ENCODE assay signal across 14 cellular contexts in genomic region chr19:38821230-38821825, GRCh38. TPM values are rescaled to one million over a fixed set of nuclear protein-coding genes. Genes with fewer than 3 reads are reported as not detected.
DNase-seq lines count a peak whose midpoint lies in the region; ATAC-seq, FAIRE-seq and TF ChIP-seq lines count a peak whose summit lies in the region.
"Not testable (repeated sequence)": the region's sequence is repeated elsewhere in the genome, so short reads cannot be mapped to it uniquely, and the experiment has no call there.
"Had no signal": no experiment of that assay in that cellular context is flagged by ENCODE, and none has a peak within 500 bp of the region (broad histone marks: within the 10 kb centered on the region; RNA-seq: fewer than 3 reads in every experiment).

No MANE protein-coding gene starts in this region.

- DNase-seq in D341Med (ENCODE audit: low spot score) = peak; percentile 8
- DNase-seq in Peyer's patch; K562 (ENCODE audit: extremely low read depth in 1 of 4, low spot score in 3 of 4); trophoblast cell; stimulated activated effector memory CD8-positive, alpha-beta T cell treated with anti-CD3 and anti-CD28 coated beads, Interleukin-12 subunit alpha, Interleukin-12 subunit beta, amount 100 ng/mL, for 72 hours (ENCODE audit: low spot score in 2 of 2): not testable (repeated sequence)
- DNase-seq in kidney = peak; percentile 68

- BruUV-seq in K562 (replicated peaks; lab: Mats Ljungman, UMichigan) = not testable (repeated sequence)

- not testable (repeated sequence) for TF ChIP-seq EP300 in K562 (IDR thresholded peaks at IDR 0.05; ENCODE audit: low read length)

- not testable (repeated sequence) for H3K9me3 Mint-ChIP-seq in stimulated activated effector memory CD8-positive, alpha-beta T cell treated with anti-CD3 and anti-CD28 coated beads, Interleukin-12 subunit alpha, Interleukin-12 subunit beta, amount 100 ng/mL, for 72 hours

- not testable (repeated sequence) for H2BK120ac ChIP-seq in trophoblast cell (ENCODE audit: insufficient read depth, low read length, poor library complexity)

- not testable (repeated sequence) for H4K8ac ChIP-seq in trophoblast cell (ENCODE audit: low read depth, low read length)

- H2AFZ ChIP-seq in K562 (ENCODE audit: low read depth, low read length); trophoblast cell (ENCODE audit: insufficient read depth, low read length, poor library complexity): not testable (repeated sequence)

- not testable (repeated sequence) for H3K9me3 ChIP-seq in Peyer's patch; K562 (replicated peaks; ENCODE audit: control insufficient read depth, insufficient read depth, low read depth, low read length); kidney (ENCODE audit: control insufficient read depth in 1 of 2, low read length in 2 of 2); trophoblast cell (ENCODE audit: insufficient read depth, low read depth, low read length)

- POLR2A ChIA-PET in K562 (lab: Yijun Ruan, JAX) = interaction anchor here (0.6 to 1.5 kb wide), 4 partner anchors 11 to 185 kb away, joined by 3 to 6 read pairs (median 4); partner anchors contain the start of gene ECH1

- peak overlapping the region; percentile 86 for H3K27ac Mint-ChIP-seq in stimulated activated effector memory CD8-positive, alpha-beta T cell treated with anti-CD3 and anti-CD28 coated beads, Interleukin-12 subunit alpha, Interleukin-12 subunit beta, amount 100 ng/mL, for 72 hours

- H3K23ac ChIP-seq in trophoblast cell (ENCODE audit: low read length) = not testable (repeated sequence)

- peak overlapping the region; percentile 39 for H4K91ac ChIP-seq in trophoblast cell (ENCODE audit: low read depth, low read length)

- not testable (repeated sequence) for H3K4ac ChIP-seq in trophoblast cell (ENCODE audit: low read depth, low read length)

- H4K20me1 ChIP-seq in K562 (replicated peaks; ENCODE audit: control insufficient read depth, insufficient read depth, low read length) = not testable (repeated sequence)

- in situ Hi-C loops in K562 (cut with MboI) = not testable (repeated sequence)

- H3K4me3 Mint-ChIP-seq in stimulated activated effector memory CD8-positive, alpha-beta T cell treated with anti-CD3 and anti-CD28 coated beads, Interleukin-12 subunit alpha, Interleukin-12 subunit beta, amount 100 ng/mL, for 72 hours = not testable (repeated sequence)

- H3K18ac ChIP-seq in trophoblast cell (ENCODE audit: low read length) = peak overlapping the region; percentile 75

- not testable (repeated sequence) for H3K27me3 ChIP-seq in Peyer's patch; K562 (ENCODE audit: control insufficient read depth in 2 of 2, insufficient read depth in 2 of 2, low read length in 2 of 2); trophoblast cell (ENCODE audit: insufficient read depth, low read length)

- H2AK5ac ChIP-seq in trophoblast cell (ENCODE audit: low read length) = peak overlapping the region; percentile 5

- H3K4me1 ChIP-seq in Peyer's patch (peaks cover 0 to 44% (median 0%) of the 10 kb centered on the region in 4 donors), K562 (replicated peaks in 1 of 2; ENCODE audit: control insufficient read depth in 2 of 2, insufficient read depth in 2 of 2, low read length in 2 of 2) (peaks cover 20 to 40% of the 10 kb centered on the region in 2 experiments), trophoblast cell (ENCODE audit: control insufficient read depth in 1 of 2, insufficient read depth in 2 of 2, low read length in 2 of 2) (peaks cover 23 to 28% of the 10 kb centered on the region in 2 experiments)
- not testable (repeated sequence) for H3K4me1 ChIP-seq in kidney (ENCODE audit: control insufficient read depth in 1 of 2, insufficient read depth in 1 of 2, low read depth in 1 of 2, low read length in 2 of 2)

- H3K4me2 ChIP-seq in K562 (ENCODE audit: insufficient read depth, low read length); trophoblast cell (ENCODE audit: low read length): not testable (repeated sequence)

- intact Hi-C loops in K562 (cut with micrococcal nuclease) = not testable (repeated sequence)
- intact Hi-C loops in kidney (cut with DNase I) = loop anchor here (10.0 kb wide), 1 partner anchor 47 kb away; the partner anchor contains the start of gene LGALS7

- TF ChIP-seq RAD21 in K562 (CRISPR knock-in tag; conservative IDR thresholded peaks at IDR 0.05 in 1 of 2, IDR thresholded peaks at IDR 0.05 in 1 of 2) = not testable (repeated sequence)

- not testable (repeated sequence) for FAIRE-seq in K562 (lab: Jason Lieb, UNC); kidney (lab: Jason Lieb, UNC)

- H4K12ac ChIP-seq in trophoblast cell (ENCODE audit: low read depth, low read length) = not testable (repeated sequence)

- H3K79me2 ChIP-seq in K562 (ENCODE audit: control insufficient read depth, insufficient read depth, low read length); trophoblast cell (ENCODE audit: control insufficient read depth, insufficient read depth, low read length, poor library complexity): not testable (repeated sequence)

- TF ChIP-seq POLR2A in Peyer's patch (IDR thresholded peaks at IDR 0.05); K562 (conservative IDR thresholded peaks at IDR 0.05): not testable (repeated sequence)

- H3K4me1 Mint-ChIP-seq in stimulated activated effector memory CD8-positive, alpha-beta T cell treated with anti-CD3 and anti-CD28 coated beads, Interleukin-12 subunit alpha, Interleukin-12 subunit beta, amount 100 ng/mL, for 72 hours = peaks cover 16% of the 10 kb centered on the region

- H3K4me3 ChIP-seq in Peyer's patch = peak overlapping the region in 2 of 4 donors; percentile 45 to 54
- not testable (repeated sequence) for H3K4me3 ChIP-seq in K562; kidney (ENCODE audit: low read length in 2 of 2); trophoblast cell (ENCODE audit: low read depth, low read length)

- not testable (repeated sequence) for TF ChIP-seq CTCF in Peyer's patch (IDR thresholded peaks at IDR 0.05); K562 (IDR thresholded peaks at IDR 0.05 in 2 of 3, conservative IDR thresholded peaks at IDR 0.05 in 1 of 3; ENCODE audit: insufficient read depth in 2 of 3, low read depth in 1 of 3, low read length in 3 of 3); kidney (IDR thresholded peaks at IDR 0.05; ENCODE audit: borderline replicate concordance, extremely low read depth, insufficient read depth)

- H3K36me3 ChIP-seq in Peyer's patch = peaks cover 0 to 56% (median 8%) of the 10 kb centered on the region in 3 donors
- H3K36me3 ChIP-seq in K562 (ENCODE audit: control insufficient read depth, insufficient read depth, low read length) = peaks cover 12% of the 10 kb centered on the region; the same call in 2 of the 3 replicates
- peaks cover 9 to 14% of the 10 kb centered on the region in 2 donors for H3K36me3 ChIP-seq in kidney (ENCODE audit: control insufficient read depth in 1 of 2, insufficient read depth in 2 of 2, low read length in 2 of 2)
- peaks cover 21 to 35% of the 10 kb centered on the region in 2 experiments for H3K36me3 ChIP-seq in trophoblast cell (ENCODE audit: control insufficient read depth in 1 of 2, insufficient read depth in 2 of 2, low read length in 2 of 2)

- not testable (repeated sequence) for H3K9me1 ChIP-seq in K562 (ENCODE audit: control insufficient read depth, insufficient read depth, low read length)

- H2BK12ac ChIP-seq in trophoblast cell (ENCODE audit: low read length) = not testable (repeated sequence)

- H3K27ac ChIP-seq in Peyer's patch = peak overlapping the region in 3 of 4 donors; percentile 71 to 96 (median 89)
- H3K27ac ChIP-seq in K562 (ENCODE audit: extremely low read depth, low read depth, low read length); kidney (ENCODE audit: low read depth in 2 of 2, low read length in 2 of 2); trophoblast cell (ENCODE audit: low read depth, low read length): not testable (repeated sequence)

- H3K9ac ChIP-seq in K562 (ENCODE audit: insufficient read depth in 1 of 2, low read depth in 2 of 2, low read length in 2 of 2); kidney (ENCODE audit: low read length in 2 of 2); trophoblast cell (ENCODE audit: low read length): not testable (repeated sequence)

- peaks cover 68% of the 10 kb centered on the region for H3K36me3 Mint-ChIP-seq in stimulated activated effector memory CD8-positive, alpha-beta T cell treated with anti-CD3 and anti-CD28 coated beads, Interleukin-12 subunit alpha, Interleukin-12 subunit beta, amount 100 ng/mL, for 72 hours

- ATAC-seq in K562; stimulated activated effector memory CD8-positive, alpha-beta T cell treated with anti-CD3 and anti-CD28 coated beads, Interleukin-12 subunit alpha, Interleukin-12 subunit beta, amount 100 ng/mL, for 72 hours: not testable (repeated sequence)

- H2BK5ac ChIP-seq in trophoblast cell (ENCODE audit: low read depth, low read length, poor library complexity) = not testable (repeated sequence)

- CTCF ChIA-PET in K562 (lab: Yijun Ruan, JAX; ENCODE audit: low intra/inter-chr PET ratio) = not testable (repeated sequence)

- H3K14ac ChIP-seq in trophoblast cell (ENCODE audit: low read length) = not testable (repeated sequence)

- WGBS in K562 (ENCODE audit: insufficient coverage, low coverage, missing lambda C conversion rate) = 100% methylated on average over 4 of the region's 29 CpGs
- no CpG with 5 or more reads among the region's 29 CpGs for WGBS in trophoblast cell (ENCODE audit: extremely low coverage, insufficient coverage, insufficient read length)

- peaks cover 12% of the 10 kb centered on the region for H3K79me1 ChIP-seq in trophoblast cell (ENCODE audit: low read length)

RNA-seq across cellular contexts. Expression of gene LGALS4, which starts 8.6 kb away (rescaled TPM):
- total RNA-seq in Peyer's patch = 1,000 to 10,000 TPM; 1,215 to 4,170 (median 2,579) TPM
- total RNA-seq in K562 (2011; cell fraction: chromatin; rRNA removed; ENCODE audit: low replicate concordance) = 0.95 and 3.4 TPM in 2 replicates
- total RNA-seq in K562 (2011; cell fraction: nucleolus; rRNA removed) = 2.1 and 2.7 TPM in 2 replicates
- 0.61 and 0.95 TPM in 2 replicates for total RNA-seq in K562 (2011; cell fraction: nucleoplasm; rRNA removed)
- total RNA-seq in K562 (2014; rRNA removed) = not detected in 2 replicates
- total RNA-seq in K562 (2014; rRNA removed; fragmentation: Illumina TruSeq; extraction: Trizol) = not detected in 2 replicates
- 0.18 TPM in 1 of 2 replicates, not detected in the other for total RNA-seq in K562 (2015; rRNA removed; fragmentation: Illumina TruSeq; extraction: Trizol)
- 1.1 and 1.8 TPM in 2 replicates for total RNA-seq in K562 (2021)
- 0.31 and 0.38 TPM in 2 replicates for polyA plus RNA-seq in K562 (2011; rRNA removed)
- polyA plus RNA-seq in K562 (2011; cell fraction: cytosol; rRNA removed) = 0.25 and 0.96 TPM in 2 replicates
- 3.1 and 3.7 TPM in 2 replicates for polyA plus RNA-seq in K562 (2011; cell fraction: nucleus; rRNA removed)
- 0.58 and 0.64 TPM in 2 replicates for polyA plus RNA-seq in K562 (2012)
- 0.17 and 0.36 TPM in 2 replicates for polyA plus RNA-seq in K562 (2014; fragmentation: Illumina TruSeq; extraction: Trizol)
- under 1 TPM in 1 of 2 experiments, not detected in 1; 0.08 TPM for polyA plus RNA-seq in K562 (2014; fragmentation: Nextera tagmentation; extraction: Ambion mirVana)
- 0.29 TPM in 1 of 2 replicates, not detected in the other for polyA plus RNA-seq in K562 (2014; rRNA removed)
- 0.14 TPM in 1 of 2 replicates, not detected in the other for polyA minus RNA-seq in K562 (2011; rRNA and poly(A)+ RNA removed)
- not detected in 2 replicates for polyA minus RNA-seq in K562 (2011; cell fraction: cytosol; rRNA and poly(A)+ RNA removed)
- polyA minus RNA-seq in K562 (2011; cell fraction: nucleus; rRNA and poly(A)+ RNA removed) = 0.67 TPM in 1 of 2 replicates, not detected in the other
- total RNA-seq in kidney = 12.2 TPM
- 1.2 TPM for polyA plus RNA-seq in kidney (ENCODE audit: insufficient read depth, low read depth, low replicate concordance)
- polyA plus RNA-seq in trophoblast cell (2013) = 0.10 and 0.19 TPM in 2 replicates
- total RNA-seq: Daoy, GM23248, IMR-90 had no signal

RNA-seq across cellular contexts. Expression of gene ECH1, which starts 10.3 kb away (rescaled TPM):
- total RNA-seq in Peyer's patch (100 to 1,000 TPM; 138 to 276 (median 156) TPM), K562 (2014; rRNA removed) (67.3 and 69.6 TPM in 2 replicates), K562 (2014; rRNA removed; fragmentation: Illumina TruSeq; extraction: Trizol) (40.1 and 58.0 TPM in 2 replicates), K562 (2015; rRNA removed; fragmentation: Illumina TruSeq; extraction: Trizol) (84.9 and 98.2 TPM in 2 replicates), K562 (2021) (89.2 and 91.7 TPM in 2 replicates), kidney (167 TPM)
- total RNA-seq in K562 (2011; cell fraction: chromatin; rRNA removed; ENCODE audit: low replicate concordance) = 23.7 and 41.8 TPM in 2 replicates
- total RNA-seq in K562 (2011; cell fraction: nucleolus; rRNA removed) = 32.6 and 33.9 TPM in 2 replicates
- 34.1 and 35.9 TPM in 2 replicates for total RNA-seq in K562 (2011; cell fraction: nucleoplasm; rRNA removed)
- polyA plus RNA-seq in K562 (2011; rRNA removed) (67.3 and 115 TPM in 2 replicates), K562 (2014; fragmentation: Illumina TruSeq; extraction: Trizol) (133 TPM in 2 replicates), K562 (2014; fragmentation: Nextera tagmentation; extraction: Ambion mirVana) (10 to 100 TPM; 47.5 to 99.9 TPM), K562 (2014; rRNA removed) (55.2 and 118 TPM in 2 replicates), kidney (ENCODE audit: insufficient read depth, low read depth, low replicate concordance) (534 TPM)
- 133 and 134 TPM in 2 replicates for polyA plus RNA-seq in K562 (2011; cell fraction: cytosol; rRNA removed)
- 175 and 195 TPM in 2 replicates for polyA plus RNA-seq in K562 (2011; cell fraction: nucleus; rRNA removed)
- 242 and 243 TPM in 2 replicates for polyA plus RNA-seq in K562 (2012)
- polyA minus RNA-seq in K562 (2011; rRNA and poly(A)+ RNA removed) = 53.8 and 60.0 TPM in 2 replicates
- 38.6 and 49.9 TPM in 2 replicates for polyA minus RNA-seq in K562 (2011; cell fraction: cytosol; rRNA and poly(A)+ RNA removed)
- 19.5 and 24.9 TPM in 2 replicates for polyA minus RNA-seq in K562 (2011; cell fraction: nucleus; rRNA and poly(A)+ RNA removed)
- polyA plus RNA-seq in trophoblast cell (2013) = 186 and 200 TPM in 2 replicates

RNA-seq across cellular contexts. Expression of gene HNRNPL, which starts 28.5 kb away (rescaled TPM):
- total RNA-seq in Peyer's patch = 100 to 1,000 TPM; 149 to 229 (median 186) TPM
- 270 and 391 TPM in 2 replicates for total RNA-seq in K562 (2011; cell fraction: chromatin; rRNA removed; ENCODE audit: low replicate concordance)
- 228 and 234 TPM in 2 replicates for total RNA-seq in K562 (2011; cell fraction: nucleolus; rRNA removed)
- 270 and 297 TPM in 2 replicates for total RNA-seq in K562 (2011; cell fraction: nucleoplasm; rRNA removed)
- total RNA-seq in K562 (2014; rRNA removed) = 313 and 355 TPM in 2 replicates
- total RNA-seq in K562 (2014; rRNA removed; fragmentation: Illumina TruSeq; extraction: Trizol) = 375 and 414 TPM in 2 replicates
- 274 and 290 TPM in 2 replicates for total RNA-seq in K562 (2015; rRNA removed; fragmentation: Illumina TruSeq; extraction: Trizol)
- total RNA-seq in K562 (2021) = 579 and 605 TPM in 2 replicates
- polyA plus RNA-seq in K562 (2011; rRNA removed) = 284 and 572 TPM in 2 replicates
- polyA plus RNA-seq in K562 (2011; cell fraction: cytosol; rRNA removed) = 251 and 262 TPM in 2 replicates
- polyA plus RNA-seq in K562 (2011; cell fraction: nucleus; rRNA removed) = 342 and 362 TPM in 2 replicates
- 353 and 512 TPM in 2 replicates for polyA plus RNA-seq in K562 (2012)
- polyA plus RNA-seq in K562 (2014; fragmentation: Illumina TruSeq; extraction: Trizol) = 550 and 610 TPM in 2 replicates
- 10 to 100 TPM; 39.5 to 51.4 TPM for polyA plus RNA-seq in K562 (2014; fragmentation: Nextera tagmentation; extraction: Ambion mirVana)
- 271 and 299 TPM in 2 replicates for polyA plus RNA-seq in K562 (2014; rRNA removed)
- polyA minus RNA-seq in K562 (2011; rRNA and poly(A)+ RNA removed) = 359 and 423 TPM in 2 replicates
- 278 and 317 TPM in 2 replicates for polyA minus RNA-seq in K562 (2011; cell fraction: cytosol; rRNA and poly(A)+ RNA removed)
- 71.0 and 135 TPM in 2 replicates for polyA minus RNA-seq in K562 (2011; cell fraction: nucleus; rRNA and poly(A)+ RNA removed)
- 278 TPM for total RNA-seq in kidney
- 168 TPM for polyA plus RNA-seq in kidney (ENCODE audit: insufficient read depth, low read depth, low replicate concordance)
- 227 and 231 TPM in 2 replicates for polyA plus RNA-seq in trophoblast cell (2013)

RNA-seq across cellular contexts. Expression of gene LGALS7B, which starts 32.3 kb away (rescaled TPM):
- not detected for total RNA-seq in Peyer's patch
- not detected in 2 replicates for total RNA-seq in K562 (2011; cell fraction: chromatin; rRNA removed; ENCODE audit: low replicate concordance)
- not detected in 2 replicates for total RNA-seq in K562 (2011; cell fraction: nucleolus; rRNA removed)
- not detected in 2 replicates for total RNA-seq in K562 (2011; cell fraction: nucleoplasm; rRNA removed)
- not detected in 2 replicates for total RNA-seq in K562 (2014; rRNA removed)
- total RNA-seq in K562 (2014; rRNA removed; fragmentation: Illumina TruSeq; extraction: Trizol) = not detected in 2 replicates
- not detected in 2 replicates for total RNA-seq in K562 (2015; rRNA removed; fragmentation: Illumina TruSeq; extraction: Trizol)
- not detected in 2 replicates for total RNA-seq in K562 (2021)
- not detected in 2 replicates for polyA plus RNA-seq in K562 (2011; rRNA removed)
- polyA plus RNA-seq in K562 (2011; cell fraction: cytosol; rRNA removed) = not detected in 2 replicates
- not detected in 2 replicates for polyA plus RNA-seq in K562 (2011; cell fraction: nucleus; rRNA removed)
- polyA plus RNA-seq in K562 (2012) = not detected in 2 replicates
- not detected in 2 replicates for polyA plus RNA-seq in K562 (2014; fragmentation: Illumina TruSeq; extraction: Trizol)
- not detected for polyA plus RNA-seq in K562 (2014; fragmentation: Nextera tagmentation; extraction: Ambion mirVana)
- polyA plus RNA-seq in K562 (2014; rRNA removed) = not detected in 2 replicates
- polyA minus RNA-seq in K562 (2011; rRNA and poly(A)+ RNA removed) = not detected in 2 replicates
- not detected in 2 replicates for polyA minus RNA-seq in K562 (2011; cell fraction: cytosol; rRNA and poly(A)+ RNA removed)
- not detected in 2 replicates for polyA minus RNA-seq in K562 (2011; cell fraction: nucleus; rRNA and poly(A)+ RNA removed)
- not detected for total RNA-seq in kidney
- polyA plus RNA-seq in kidney (ENCODE audit: insufficient read depth, low read depth, low replicate concordance) = 3.7 TPM
- not detected in 2 replicates for polyA plus RNA-seq in trophoblast cell (2013)
- total RNA-seq: CD4-positive, CD25-positive, alpha-beta regulatory T cell; CD8-positive, alpha-beta memory T cell; Daoy; GM23248; H4; HFFc6; HT1080; IMR-90 had no signal
- polyA plus RNA-seq: CD4-positive, CD25-positive, alpha-beta regulatory T cell; CD8-positive, alpha-beta memory T cell; GM23248; IMR-90 had no signal

RNA-seq across cellular contexts. Expression of gene LGALS7, which starts 48.0 kb away (rescaled TPM):
- not detected for total RNA-seq in Peyer's patch
- not detected in 2 replicates for total RNA-seq in K562 (2011; cell fraction: chromatin; rRNA removed; ENCODE audit: low replicate concordance)
- not detected in 2 replicates for total RNA-seq in K562 (2011; cell fraction: nucleolus; rRNA removed)
- not detected in 2 replicates for total RNA-seq in K562 (2011; cell fraction: nucleoplasm; rRNA removed)
- not detected in 2 replicates for total RNA-seq in K562 (2014; rRNA removed)
- not detected in 2 replicates for total RNA-seq in K562 (2014; rRNA removed; fragmentation: Illumina TruSeq; extraction: Trizol)
- not detected in 2 replicates for total RNA-seq in K562 (2015; rRNA removed; fragmentation: Illumina TruSeq; extraction: Trizol)
- total RNA-seq in K562 (2021) = not detected in 2 replicates
- polyA plus RNA-seq in K562 (2011; rRNA removed) = not detected in 2 replicates
- not detected in 2 replicates for polyA plus RNA-seq in K562 (2011; cell fraction: cytosol; rRNA removed)
- not detected in 2 replicates for polyA plus RNA-seq in K562 (2011; cell fraction: nucleus; rRNA removed)
- not detected in 2 replicates for polyA plus RNA-seq in K562 (2012)
- not detected in 2 replicates for polyA plus RNA-seq in K562 (2014; fragmentation: Illumina TruSeq; extraction: Trizol)
- not detected for polyA plus RNA-seq in K562 (2014; fragmentation: Nextera tagmentation; extraction: Ambion mirVana)
- not detected in 2 replicates for polyA plus RNA-seq in K562 (2014; rRNA removed)
- polyA minus RNA-seq in K562 (2011; rRNA and poly(A)+ RNA removed) = not detected in 2 replicates
- polyA minus RNA-seq in K562 (2011; cell fraction: cytosol; rRNA and poly(A)+ RNA removed) = not detected in 2 replicates
- not detected in 2 replicates for polyA minus RNA-seq in K562 (2011; cell fraction: nucleus; rRNA and poly(A)+ RNA removed)
- total RNA-seq in kidney = 1.3 TPM
- not detected for polyA plus RNA-seq in kidney (ENCODE audit: insufficient read depth, low read depth, low replicate concordance)
- polyA plus RNA-seq in trophoblast cell (2013) = not detected in 2 replicates
- total RNA-seq: CD4-positive, CD25-positive, alpha-beta regulatory T cell; CD8-positive, alpha-beta memory T cell; Daoy; GM23248; H4; HFFc6; HT1080; IMR-90 had no signal
- polyA plus RNA-seq: CD4-positive, CD25-positive, alpha-beta regulatory T cell; CD8-positive, alpha-beta memory T cell; GM23248; IMR-90 had no signal

Comparison
In these comparisons a context has a peak if more than half of its experiments do, and no peak if none do; other contexts are left out.
1. RNA of gene LGALS4, which starts 8.6 kb away (total RNA-seq): 1,215 to 4,170 TPM in Peyer's patch; 12.2 TPM in kidney (single experiment) and 0.18 to 3.4 TPM in K562; every median in the first group is over 10 times any median in the second.